ENCODE assay signal across 26 cellular contexts in the genomic region with DNA sequence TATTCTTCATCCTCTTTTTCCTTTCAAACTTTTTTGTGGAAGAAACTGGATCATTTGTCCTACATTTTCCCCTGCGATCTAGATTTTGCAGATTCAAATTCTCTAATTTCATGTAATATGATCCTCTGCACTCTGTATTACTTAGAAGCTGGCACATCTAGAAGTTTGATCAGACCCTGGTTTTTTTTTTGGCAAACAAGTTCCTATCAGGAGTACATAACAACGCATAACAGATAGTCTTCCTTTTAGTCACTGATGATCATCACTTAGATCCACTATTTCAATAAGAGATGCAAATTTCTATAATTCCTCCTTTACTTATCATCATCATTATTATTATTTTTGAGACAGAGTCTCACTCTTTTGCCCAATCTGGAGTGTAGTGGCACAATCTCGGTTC.
"Had no signal": no experiment of that assay in that cellular context is flagged by ENCODE, and none has a peak within 500 bp of the region (broad histone marks: within the 10 kb centered on the region; RNA-seq: fewer than 3 reads in every experiment).

No MANE protein-coding gene starts in this region.

- H3K27me3 Mint-ChIP-seq: dendritic cell treated with granulocyte-macrophage colony-stimulating factor and Interleukin-4, amounts not matched to agents 40 ng/mL and 50 ng/mL, for 4 days; memory B cell; naive B cell; natural killer cell treated with Interleukin-12 subunit alpha and Interleukin-12 subunit beta and Interleukin-15 and Interleukin-18, amount 100 ng/mL, for 72 hours; progenitor cell of endocrine pancreas; type B pancreatic cell had no signal

- H3K4me3 ChIP-seq: colonic mucosa, gastrocnemius medialis, heart left ventricle, hepatocyte, lung, mucosa of descending colon, neural progenitor cell, right lobe of liver, stomach, tibial artery had no signal

- H3K36me3 Mint-ChIP-seq: memory B cell; mesothelial cell of epicardium; naive B cell; natural killer cell treated with Interleukin-12 subunit alpha and Interleukin-12 subunit beta and Interleukin-15 and Interleukin-18, amount 100 ng/mL, for 72 hours; stimulated activated effector memory CD8-positive, alpha-beta T cell treated with anti-CD3 and anti-CD28 coated beads, Interleukin-12 subunit alpha, Interleukin-12 subunit beta, amount 100 ng/mL, for 72 hours; type B pancreatic cell had no signal

- ATAC-seq: esophagus mucosa; gastrocnemius medialis; heart left ventricle; left lobe of liver; mucosa of descending colon; natural killer cell treated with Interleukin-12 subunit alpha and Interleukin-12 subunit beta and Interleukin-15 and Interleukin-18, amount 100 ng/mL, for 72 hours; right lobe of liver; stimulated activated effector memory CD8-positive, alpha-beta T cell treated with anti-CD3 and anti-CD28 coated beads, Interleukin-12 subunit alpha, Interleukin-12 subunit beta, amount 100 ng/mL, for 72 hours had no signal

- H3K4me1 Mint-ChIP-seq: memory B cell; naive B cell; stimulated activated effector memory CD8-positive, alpha-beta T cell treated with anti-CD3 and anti-CD28 coated beads, Interleukin-12 subunit alpha, Interleukin-12 subunit beta, amount 100 ng/mL, for 72 hours had no signal

- DNase-seq: colonic mucosa; effector CD8-positive, alpha-beta T cell; endodermal cell; gastrocnemius medialis; heart left ventricle; kidney; mucosa of descending colon; naive B cell; right lobe of liver; stimulated activated CD4-positive, alpha-beta T cell treated with anti-CD3 and anti-CD28 coated beads, Interleukin-2, amount 100 ng/mL, for 24 hours; stimulated activated CD4-positive, alpha-beta T cell treated with anti-CD3 and anti-CD28 coated beads, Interleukin-4, amount 100 ng/mL, for 24 hours; stimulated activated naive CD4-positive, alpha-beta T cell treated with Interleukin-2 at 50 U/mL for 16 hours; stomach; tibial artery had no signal

- H3K27ac Mint-ChIP-seq: dendritic cell treated with granulocyte-macrophage colony-stimulating factor and Interleukin-4, amounts not matched to agents 40 ng/mL and 50 ng/mL, for 4 days; endodermal cell; memory B cell; mesothelial cell of epicardium; naive B cell; natural killer cell treated with Interleukin-12 subunit alpha and Interleukin-12 subunit beta and Interleukin-15 and Interleukin-18, amount 100 ng/mL, for 72 hours; neural progenitor cell; progenitor cell of endocrine pancreas; stimulated activated effector memory CD8-positive, alpha-beta T cell treated with anti-CD3 and anti-CD28 coated beads, Interleukin-12 subunit alpha, Interleukin-12 subunit beta, amount 100 ng/mL, for 72 hours; type B pancreatic cell had no signal

- H3K4me3 Mint-ChIP-seq: dendritic cell treated with granulocyte-macrophage colony-stimulating factor and Interleukin-4, amounts not matched to agents 40 ng/mL and 50 ng/mL, for 4 days; endodermal cell; memory B cell; mesothelial cell of epicardium; naive B cell; natural killer cell treated with Interleukin-12 subunit alpha and Interleukin-12 subunit beta and Interleukin-15 and Interleukin-18, amount 100 ng/mL, for 72 hours; neural progenitor cell; stimulated activated effector memory CD8-positive, alpha-beta T cell treated with anti-CD3 and anti-CD28 coated beads, Interleukin-12 subunit alpha, Interleukin-12 subunit beta, amount 100 ng/mL, for 72 hours; type B pancreatic cell had no signal

- H3K9me3 Mint-ChIP-seq: type B pancreatic cell had no signal
